Comparison of ENCODE assay signal across 8 cellular contexts in genomic region chr1:45490121-45490622, GRCh38. TPM values are rescaled to one million over a fixed set of nuclear protein-coding genes. Genes with fewer than 3 reads are reported as not detected.
DNase-seq lines count a peak whose midpoint lies in the region; ATAC-seq and TF ChIP-seq lines count a peak whose summit lies in the region.

No MANE protein-coding gene starts in this region.

- H3K4me1 Mint-ChIP-seq in natural killer cell = peaks cover 5 to 6% of the 10 kb centered on the region in 2 donors

- no peak for TF ChIP-seq CTCF in AG04449 (IDR thresholded peaks at IDR 0.05; ENCODE audit: insufficient read depth, low read length, missing control alignments)
- TF ChIP-seq CTCF in KMS-11 (conservative IDR thresholded peaks at IDR 0.05; ENCODE audit: low read depth, low read length) = no peak
- no peak for TF ChIP-seq CTCF in colonic mucosa (IDR thresholded peaks at IDR 0.05)
- no peak for TF ChIP-seq CTCF in lung (IDR thresholded peaks at IDR 0.05; ENCODE audit: control extremely low read depth, extremely low read depth)
- no peak for TF ChIP-seq CTCF in natural killer cell (IDR thresholded peaks at IDR 0.05)

- intact Hi-C loops in colonic mucosa (cut with DNase I) = loop anchor here (5.0 kb wide), 1 partner anchor 478 kb away; the partner anchor contains the start of genes HECTD3 and UROD
- intact Hi-C loops in natural killer cell (cut with micrococcal nuclease) = loop anchor here (2.0 to 5.0 kb wide), 2 partner anchors 148 to 187 kb away; partner anchors contain the start of genes MUTYH and TOE1

- H3K79me2 ChIP-seq in KMS-11 (ENCODE audit: insufficient read depth, low read depth) = no peaks in the 10 kb centered on the region

- H3K27me3 ChIP-seq in KMS-11 (ENCODE audit: insufficient read depth, low read depth) = peaks cover 6% of the 10 kb centered on the region; the same call in 1 of the 2 replicates
- H3K27me3 ChIP-seq in colonic mucosa = no peaks in the 10 kb centered on the region
- H3K27me3 ChIP-seq in lung (ENCODE audit: control insufficient read depth, insufficient read depth) = no peaks in the 10 kb centered on the region

- H4K20me1 ChIP-seq in KMS-11 (ENCODE audit: insufficient read depth) = no peaks in the 10 kb centered on the region

- H3K4me1 ChIP-seq in KMS-11 (ENCODE audit: low read depth, poor library complexity, severe bottlenecking) (peaks cover 25% of the 10 kb centered on the region), colonic mucosa (no peaks in the 10 kb centered on the region), lung (ENCODE audit: control insufficient read depth in 2 of 2, insufficient read depth in 2 of 2, low read length in 2 of 2) (no peaks in the 10 kb centered on the region)

- no peak overlapping the region for H3K27ac Mint-ChIP-seq in natural killer cell

- H3K36me3 ChIP-seq in KMS-11 (ENCODE audit: insufficient read depth) (no peaks in the 10 kb centered on the region), colonic mucosa (no peaks in the 10 kb centered on the region), lung (ENCODE audit: control insufficient read depth in 2 of 2, insufficient read depth in 2 of 2, low read length in 2 of 2) (no peaks in the 10 kb centered on the region)

- H3K27ac ChIP-seq in KMS-11 (no peak overlapping the region), colonic mucosa (peak overlapping the region; percentile 80), lung (ENCODE audit: low read depth in 1 of 2, low read length in 1 of 2) (peak overlapping the region in 1 of 2 donors; percentile 83)

- H3K9ac ChIP-seq in KMS-11 (peak overlapping the region; percentile 26; the same call in 1 of the 2 replicates), colonic mucosa (ENCODE audit: low read depth in 2 of 2, low read length in 2 of 2) (peak overlapping the region; percentile 73 to 94)

- H3K9me3 Mint-ChIP-seq in natural killer cell = no peaks in the 10 kb centered on the region

- no peaks in the 10 kb centered on the region for H3K27me3 Mint-ChIP-seq in natural killer cell (ENCODE audit: low read depth in 2 of 2)

- no peak for DNase-seq in AG04449 (ENCODE audit: low read depth, low spot score)
- DNase-seq in colonic mucosa = peak; percentile 25
- DNase-seq in lung (ENCODE audit: low spot score) = no peak
- DNase-seq in activated T-cell treated with anti-CD3 and anti-CD28 coated beads for 4 hours = no peak
- DNase-seq in SW 1271 (lab: John Stamatoyannopoulos, UW) = no peak
- DNase-seq in natural killer cell = no peak

- peak overlapping the region; percentile 91; the same call in 1 of the 2 replicates for H2AFZ ChIP-seq in KMS-11 (ENCODE audit: low read depth)

- no peak overlapping the region for H3K4me3 Mint-ChIP-seq in natural killer cell

- H3K4me3 ChIP-seq in AG04449 (ENCODE audit: low read depth, low read length) = peak overlapping the region; percentile 91
- peak overlapping the region; percentile 62 for H3K4me3 ChIP-seq in KMS-11 (IDR thresholded peaks at IDR 0.05; ENCODE audit: insufficient read depth, low read depth, low read length)
- peak overlapping the region; percentile 82 for H3K4me3 ChIP-seq in colonic mucosa
- peak overlapping the region; percentile 59 for H3K4me3 ChIP-seq in lung

- H3K4me2 ChIP-seq in KMS-11 = peak overlapping the region; percentile 89

- CTCF ChIA-PET in AG04449 (lab: Yijun Ruan, JAX) = interaction anchor here (0.6 to 9.3 kb wide), 6 partner anchors 136 to 786 kb away, joined by 3 to 418 read pairs (median 3); partner anchors contain the start of genes HECTD3 and UROD

- 2% methylated on average over 17 of the region's 17 CpGs for WGBS in lung, 2 donors

- POLR2A ChIA-PET in AG04449 (lab: Yijun Ruan, JAX) = interaction anchor here (0.6 to 3.6 kb wide), 5 partner anchors 32 to 150 kb away, joined by 3 to 21 read pairs (median 3); partner anchors contain the start of genes MUTYH, PRDX1 and TOE1

- ATAC-seq in lung (ENCODE audit: insufficient read depth, low FRiP score) (no peak), GM18861 (IDR thresholded peaks at IDR 0.05; ENCODE audit: unreplicated experiment) (no peak), natural killer cell (no peak)

- H3K36me3 Mint-ChIP-seq in natural killer cell = no peaks in the 10 kb centered on the region

- H3K9me3 ChIP-seq in colonic mucosa = no peaks in the 10 kb centered on the region
- no peaks in the 10 kb centered on the region for H3K9me3 ChIP-seq in lung (ENCODE audit: control insufficient read depth in 2 of 2, insufficient read depth in 1 of 2, low read length in 1 of 2)

RNA-seq across cellular contexts. Expression of gene TESK2, which starts 0.8 kb away (rescaled TPM):
- total RNA-seq in colonic mucosa = 10 to 100 TPM; 11.3 to 15.3 TPM
- 1 to 10 TPM; 3.7 to 8.7 TPM for total RNA-seq in lung
- 1 to 10 TPM; 1.8 to 3.6 TPM for polyA plus RNA-seq in lung
- total RNA-seq in natural killer cell = 1 to 10 TPM; 5.1 to 7.4 (median 6.0) TPM

RNA-seq across cellular contexts. Expression of gene CCDC163, which starts 9.7 kb away (rescaled TPM):
- total RNA-seq in colonic mucosa (1 to 10 TPM in 1 of 2 donors, under 1 TPM in 1; 0.96 to 2.2 TPM), lung (1 to 10 TPM in 1 of 2 donors, under 1 TPM in 1; 0.77 to 2.2 TPM), natural killer cell (1 to 10 TPM; 3.0 to 6.9 (median 5.8) TPM)
- polyA plus RNA-seq in lung = 1 to 10 TPM; 2.0 to 2.2 TPM

RNA-seq across cellular contexts. Expression of gene MMACHC, which starts 9.9 kb away (rescaled TPM):
- total RNA-seq in colonic mucosa (10 to 100 TPM in 1 of 2 donors, 1 to 10 TPM in 1; 5.9 to 23.6 TPM), lung (1 to 10 TPM; 1.6 to 4.2 TPM), natural killer cell (1 to 10 TPM in 1 of 3 donors, under 1 TPM in 2; 0.73 to 1.5 (median 0.88) TPM)
- polyA plus RNA-seq in lung = 1 to 10 TPM; 1.8 to 2.4 TPM

RNA-seq across cellular contexts. Expression of gene PRDX1, which starts 31.5 kb away (rescaled TPM):
- total RNA-seq in colonic mucosa (100 to 1,000 TPM; 325 to 508 TPM), lung (100 to 1,000 TPM; 208 to 443 TPM), natural killer cell (10 to 100 TPM; 24.8 to 39.1 (median 30.6) TPM)
- 100 to 1,000 TPM; 649 to 926 TPM for polyA plus RNA-seq in lung
